ENCODE assay signal across 1 cellular context in genomic region chr20:25247100-25247665, GRCh38.
TF ChIP-seq lines count a peak whose summit lies in the region.

No MANE protein-coding gene starts in this region.

TF ChIP-seq in HepG2, 621 proteins besides CTCF, POLR2A, EP300 and RAD21 (continued from another document and continues in another):
- TF ChIP-seq TEF (CRISPR knock-in tag; IDR thresholded peaks at IDR 0.05): no peak
- no peak for TF ChIP-seq ZKSCAN1 (IDR thresholded peaks at IDR 0.05; ENCODE audit: low read length)
- TF ChIP-seq, protein P1, sequence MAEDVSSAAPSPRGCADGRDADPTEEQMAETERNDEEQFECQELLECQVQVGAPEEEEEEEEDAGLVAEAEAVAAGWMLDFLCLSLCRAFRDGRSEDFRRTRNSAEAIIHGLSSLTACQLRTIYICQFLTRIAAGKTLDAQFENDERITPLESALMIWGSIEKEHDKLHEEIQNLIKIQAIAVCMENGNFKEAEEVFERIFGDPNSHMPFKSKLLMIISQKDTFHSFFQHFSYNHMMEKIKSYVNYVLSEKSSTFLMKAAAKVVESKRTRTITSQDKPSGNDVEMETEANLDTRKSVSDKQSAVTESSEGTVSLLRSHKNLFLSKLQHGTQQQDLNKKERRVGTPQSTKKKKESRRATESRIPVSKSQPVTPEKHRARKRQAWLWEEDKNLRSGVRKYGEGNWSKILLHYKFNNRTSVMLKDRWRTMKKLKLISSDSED (CRISPR knock-in tag; IDR thresholded peaks at IDR 0.05): 0 out of 2 replicates have a peak, but pooled peaks have one; percentile 55
- TF ChIP-seq, protein P2, sequence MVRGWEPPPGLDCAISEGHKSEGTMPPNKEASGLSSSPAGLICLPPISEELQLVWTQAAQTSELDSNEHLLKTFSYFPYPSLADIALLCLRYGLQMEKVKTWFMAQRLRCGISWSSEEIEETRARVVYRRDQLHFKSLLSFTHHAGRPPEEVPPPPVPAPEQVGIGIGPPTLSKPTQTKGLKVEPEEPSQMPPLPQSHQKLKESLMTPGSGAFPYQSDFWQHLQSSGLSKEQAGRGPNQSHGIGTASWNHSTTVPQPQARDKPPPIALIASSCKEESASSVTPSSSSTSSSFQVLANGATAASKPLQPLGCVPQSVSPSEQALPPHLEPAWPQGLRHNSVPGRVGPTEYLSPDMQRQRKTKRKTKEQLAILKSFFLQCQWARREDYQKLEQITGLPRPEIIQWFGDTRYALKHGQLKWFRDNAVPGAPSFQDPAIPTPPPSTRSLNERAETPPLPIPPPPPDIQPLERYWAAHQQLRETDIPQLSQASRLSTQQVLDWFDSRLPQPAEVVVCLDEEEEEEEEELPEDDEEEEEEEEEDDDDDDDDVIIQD (CRISPR knock-in tag; IDR thresholded peaks at IDR 0.05; ENCODE audit: low read depth): peak; percentile 21; the same call in 1 of the 2 replicates
- TF ChIP-seq, protein P3, sequence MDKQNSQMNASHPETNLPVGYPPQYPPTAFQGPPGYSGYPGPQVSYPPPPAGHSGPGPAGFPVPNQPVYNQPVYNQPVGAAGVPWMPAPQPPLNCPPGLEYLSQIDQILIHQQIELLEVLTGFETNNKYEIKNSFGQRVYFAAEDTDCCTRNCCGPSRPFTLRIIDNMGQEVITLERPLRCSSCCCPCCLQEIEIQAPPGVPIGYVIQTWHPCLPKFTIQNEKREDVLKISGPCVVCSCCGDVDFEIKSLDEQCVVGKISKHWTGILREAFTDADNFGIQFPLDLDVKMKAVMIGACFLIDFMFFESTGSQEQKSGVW (CRISPR knock-in tag; IDR thresholded peaks at IDR 0.05; ENCODE audit: borderline replicate concordance): no peak
- no peak for TF ChIP-seq CREB1 (IDR thresholded peaks at IDR 0.05)
- TF ChIP-seq CREB1 (CRISPR knock-in tag; IDR thresholded peaks at IDR 0.05): no peak
- TF ChIP-seq, protein P4, sequence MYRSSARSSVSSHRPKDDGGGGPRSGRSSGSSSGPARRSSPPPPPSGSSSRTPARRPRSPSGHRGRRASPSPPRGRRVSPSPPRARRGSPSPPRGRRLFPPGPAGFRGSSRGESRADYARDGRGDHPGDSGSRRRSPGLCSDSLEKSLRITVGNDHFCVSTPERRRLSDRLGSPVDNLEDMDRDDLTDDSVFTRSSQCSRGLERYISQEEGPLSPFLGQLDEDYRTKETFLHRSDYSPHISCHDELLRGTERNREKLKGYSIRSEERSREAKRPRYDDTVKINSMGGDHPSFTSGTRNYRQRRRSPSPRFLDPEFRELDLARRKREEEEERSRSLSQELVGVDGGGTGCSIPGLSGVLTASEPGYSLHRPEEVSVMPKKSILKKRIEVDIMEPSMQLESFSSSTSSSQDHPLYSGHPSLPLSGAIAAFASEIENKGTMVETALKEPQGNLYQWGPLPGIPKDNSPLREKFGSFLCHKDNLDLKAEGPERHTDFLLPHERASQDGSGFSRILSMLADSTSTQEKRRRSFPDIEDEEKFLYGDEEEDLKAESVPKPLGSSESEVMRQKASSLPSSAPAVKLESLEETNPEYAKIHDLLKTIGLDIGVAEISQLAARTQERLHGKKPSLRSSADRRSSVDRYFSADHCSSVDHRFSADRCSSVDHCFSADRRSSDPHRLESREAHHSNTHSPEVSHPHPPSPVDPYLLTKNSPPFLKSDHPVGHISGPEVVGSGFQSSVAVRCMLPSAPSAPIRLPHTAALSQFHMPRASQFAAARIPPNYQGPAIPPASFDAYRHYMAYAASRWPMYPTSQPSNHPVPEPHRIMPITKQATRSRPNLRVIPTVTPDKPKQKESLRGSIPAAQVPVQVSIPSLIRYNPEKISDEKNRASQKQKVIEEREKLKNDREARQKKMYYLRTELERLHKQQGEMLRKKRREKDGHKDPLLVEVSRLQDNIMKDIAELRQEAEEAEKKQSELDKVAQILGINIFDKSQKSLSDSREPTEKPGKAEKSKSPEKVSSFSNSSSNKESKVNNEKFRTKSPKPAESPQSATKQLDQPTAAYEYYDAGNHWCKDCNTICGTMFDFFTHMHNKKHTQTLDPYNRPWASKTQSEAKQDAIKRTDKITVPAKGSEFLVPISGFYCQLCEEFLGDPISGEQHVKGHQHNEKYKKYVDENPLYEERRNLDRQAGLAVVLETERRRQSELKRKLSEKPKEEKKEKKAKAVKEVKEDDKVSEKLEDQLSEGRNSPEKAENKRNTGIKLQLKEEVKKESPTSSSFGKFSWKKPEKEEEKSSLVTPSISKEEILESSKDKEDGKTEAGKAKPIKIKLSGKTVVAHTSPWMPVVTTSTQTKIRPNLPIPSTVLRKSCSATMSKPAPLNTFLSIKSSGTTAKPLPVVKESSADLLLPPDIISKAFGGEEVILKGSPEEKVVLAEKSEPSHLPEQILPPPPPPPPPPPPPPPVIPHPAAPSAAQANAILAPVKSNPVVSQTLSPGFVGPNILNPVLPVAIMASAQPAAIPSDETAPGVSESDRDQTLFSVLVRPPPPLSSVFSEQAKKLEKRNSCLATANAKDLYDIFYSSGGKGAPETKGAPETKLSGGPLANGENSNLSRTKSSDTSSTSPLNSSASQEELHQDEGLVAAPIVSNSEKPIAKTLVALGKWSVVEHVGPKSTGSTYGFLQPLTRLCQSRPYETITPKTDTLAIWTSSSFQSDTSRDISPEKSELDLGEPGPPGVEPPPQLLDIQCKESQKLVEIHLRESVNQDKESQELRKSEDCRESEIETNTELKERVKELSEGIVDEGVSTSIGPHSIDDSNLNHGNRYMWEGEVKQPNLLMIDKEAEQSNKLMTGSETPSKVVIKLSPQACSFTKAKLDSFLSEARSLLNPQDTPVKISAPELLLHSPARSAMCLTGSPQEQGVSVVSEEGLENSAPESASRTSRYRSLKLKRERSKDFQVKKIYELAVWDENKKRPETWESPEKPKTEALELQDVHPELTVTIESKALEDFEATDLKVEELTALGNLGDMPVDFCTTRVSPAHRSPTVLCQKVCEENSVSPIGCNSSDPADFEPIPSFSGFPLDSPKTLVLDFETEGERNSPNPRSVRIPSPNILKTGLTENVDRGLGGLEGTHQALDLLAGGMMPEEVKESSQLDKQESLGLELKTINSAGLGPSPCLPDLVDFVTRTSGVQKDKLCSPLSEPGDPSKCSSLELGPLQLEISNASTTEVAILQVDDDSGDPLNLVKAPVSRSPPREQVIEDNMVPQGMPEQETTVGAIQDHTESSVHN (CRISPR knock-in tag; IDR thresholded peaks at IDR 0.05): no peak; the same call in 1 of the 2 replicates
- no peak for TF ChIP-seq MAZ (IDR thresholded peaks at IDR 0.05; ENCODE audit: borderline replicate concordance, low read depth, low read length)
- TF ChIP-seq MAZ (CRISPR knock-in tag; IDR thresholded peaks at IDR 0.05; ENCODE audit: low read depth): no peak
- TF ChIP-seq GLI4 (CRISPR knock-in tag; IDR thresholded peaks at IDR 0.05; ENCODE audit: borderline replicate concordance): no peak; the same call in 1 of the 2 replicates
- no peak for TF ChIP-seq ZNF616 (CRISPR knock-in tag; IDR thresholded peaks at IDR 0.05; ENCODE audit: low read depth)
- 0 out of 2 replicates have a peak, but pooled peaks have one; percentile 63 for TF ChIP-seq ZFP41 (CRISPR knock-in tag; IDR thresholded peaks at IDR 0.05; ENCODE audit: borderline replicate concordance)
- TF ChIP-seq ZNF292 (CRISPR knock-in tag; IDR thresholded peaks at IDR 0.05; ENCODE audit: borderline replicate concordance, low read depth): peak; percentile 91
- no peak; the same call in none of the 2 replicates for TF ChIP-seq ZFAT (CRISPR knock-in tag; conservative IDR thresholded peaks at IDR 0.05)
- TF ChIP-seq ZSCAN5A (CRISPR knock-in tag; IDR thresholded peaks at IDR 0.05; ENCODE audit: borderline replicate concordance): no peak
- TF ChIP-seq, protein P5, sequence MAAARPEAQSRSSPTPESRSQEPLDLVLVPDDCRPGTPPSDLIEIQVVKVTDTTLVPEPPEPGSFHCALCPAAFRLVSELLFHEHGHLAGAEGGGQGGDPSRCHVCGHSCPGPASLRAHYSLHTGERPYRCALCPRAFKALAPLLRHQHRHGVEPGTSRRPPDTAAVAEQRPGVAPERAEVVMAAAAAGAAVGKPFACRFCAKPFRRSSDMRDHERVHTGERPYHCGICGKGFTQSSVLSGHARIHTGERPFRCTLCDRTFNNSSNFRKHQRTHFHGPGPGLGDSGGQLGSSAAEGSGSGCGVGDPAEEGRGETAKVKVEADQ (CRISPR knock-in tag; IDR thresholded peaks at IDR 0.05; ENCODE audit: borderline replicate concordance): no peak; the same call in 1 of the 2 replicates
- TF ChIP-seq ZNF264 (CRISPR knock-in tag; IDR thresholded peaks at IDR 0.05): peak; percentile 89
- TF ChIP-seq, protein P6, sequence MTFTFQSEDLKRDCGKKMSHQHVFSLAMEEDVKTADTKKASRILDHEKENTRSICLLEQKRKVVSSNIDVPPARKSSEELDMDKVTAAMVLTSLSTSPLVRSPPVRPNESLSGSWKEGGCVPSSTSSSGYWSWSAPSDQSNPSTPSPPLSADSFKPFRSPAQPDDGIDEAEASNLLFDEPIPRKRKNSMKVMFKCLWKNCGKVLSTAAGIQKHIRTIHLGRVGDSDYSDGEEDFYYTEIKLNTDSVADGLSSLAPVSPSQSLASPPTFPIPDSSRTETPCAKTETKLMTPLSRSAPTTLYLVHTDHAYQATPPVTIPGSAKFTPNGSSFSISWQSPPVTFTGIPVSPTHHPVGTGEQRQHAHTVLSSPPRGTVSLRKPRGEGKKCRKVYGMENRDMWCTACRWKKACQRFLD (CRISPR knock-in tag; IDR thresholded peaks at IDR 0.05; ENCODE audit: borderline replicate concordance): peak; percentile 78; the same call in 1 of the 2 replicates
- TF ChIP-seq, protein P7, sequence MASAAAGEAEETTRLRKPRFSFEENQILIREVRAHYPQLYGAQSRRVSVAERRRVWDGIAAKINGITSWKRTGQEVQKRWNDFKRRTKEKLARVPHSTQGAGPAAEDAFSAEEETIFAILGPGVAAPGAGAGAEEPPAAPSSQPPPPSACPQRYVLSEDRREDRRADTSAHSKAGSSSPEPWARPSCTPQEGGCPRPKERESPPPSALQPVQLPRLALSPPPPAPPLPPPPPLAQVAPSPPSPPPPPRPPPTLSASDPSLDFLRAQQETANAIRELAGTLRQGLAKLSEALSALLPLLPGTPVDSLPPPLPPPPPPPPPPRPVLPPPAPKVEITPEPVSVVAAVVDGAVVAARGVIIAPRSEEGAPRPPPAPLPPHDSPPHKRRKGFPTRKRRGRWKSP (CRISPR knock-in tag; IDR thresholded peaks at IDR 0.05): peak; percentile 91
- peak; percentile 97 for TF ChIP-seq ZNF777 (CRISPR knock-in tag; IDR thresholded peaks at IDR 0.05)
- TF ChIP-seq MNT (IDR thresholded peaks at IDR 0.05): no peak
- TF ChIP-seq ZNF333 (CRISPR knock-in tag; IDR thresholded peaks at IDR 0.05; ENCODE audit: borderline replicate concordance): peak; percentile 79; the same call in 1 of the 2 replicates
- TF ChIP-seq GABPB1 (CRISPR knock-in tag; IDR thresholded peaks at IDR 0.05): peak; percentile 44
- no peak for TF ChIP-seq JUNB (CRISPR knock-in tag; IDR thresholded peaks at IDR 0.05; ENCODE audit: borderline replicate concordance)
- peak; percentile 93 for TF ChIP-seq ZBTB7A (CRISPR knock-in tag; IDR thresholded peaks at IDR 0.05)
- TF ChIP-seq MXD1 (CRISPR knock-in tag; IDR thresholded peaks at IDR 0.05): no peak; the same call in 1 of the 2 replicates
- TF ChIP-seq RBM39 (IDR thresholded peaks at IDR 0.05; ENCODE audit: low read depth, low read length, poor library complexity, severe bottlenecking): peak; percentile 73
- peak; percentile 94 for TF ChIP-seq XRCC5 (optimal IDR thresholded peaks at IDR 0.05; ENCODE audit: low read length)
- no peak for TF ChIP-seq ZNF24 (IDR thresholded peaks at IDR 0.05)
- no peak for TF ChIP-seq SMAD9 (CRISPR knock-in tag; IDR thresholded peaks at IDR 0.05)
- no peak for TF ChIP-seq NFATC3 (CRISPR knock-in tag; IDR thresholded peaks at IDR 0.05)
- TF ChIP-seq TBX3 (IDR thresholded peaks at IDR 0.05; ENCODE audit: borderline replicate concordance): no peak
- TF ChIP-seq ZNF441 (CRISPR knock-in tag; IDR thresholded peaks at IDR 0.05; ENCODE audit: borderline replicate concordance): no peak
- no peak; the same call in none of the 2 replicates for TF ChIP-seq PAX8 (CRISPR knock-in tag; IDR thresholded peaks at IDR 0.05; ENCODE audit: borderline replicate concordance)
- peak; percentile 65; the same call in 1 of the 2 replicates for TF ChIP-seq ZNF782 (CRISPR knock-in tag; IDR thresholded peaks at IDR 0.05; ENCODE audit: borderline replicate concordance)
